In the genomic region with DNA sequence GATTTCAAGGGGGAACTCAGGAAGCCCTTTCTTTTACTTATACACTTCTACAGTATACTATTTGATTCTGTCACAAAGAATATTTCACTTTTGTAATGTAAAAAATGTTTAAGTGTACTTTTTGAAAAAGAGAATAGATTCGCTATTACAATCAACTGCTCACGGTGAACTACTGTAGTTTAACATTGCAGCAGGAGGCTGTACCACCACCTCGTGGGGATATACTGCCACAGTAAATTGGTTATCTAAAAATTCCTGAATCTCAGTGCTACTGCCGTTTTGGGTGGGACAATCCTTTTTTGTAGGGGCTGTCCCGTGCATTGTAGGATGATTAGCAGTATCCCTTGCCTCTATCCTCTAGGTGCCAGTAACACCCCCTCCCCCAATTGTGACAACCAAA, we compare ENCODE assay signal across 9 cellular contexts. TPM values are rescaled to one million over a fixed set of nuclear protein-coding genes. Genes with fewer than 3 reads are reported as not detected.
DNase-seq lines count a peak whose midpoint lies in the region; ATAC-seq, FAIRE-seq and TF ChIP-seq lines count a peak whose summit lies in the region.
"Not testable (repeated sequence)": the region's sequence is repeated elsewhere in the genome, so short reads cannot be mapped to it uniquely, and the experiment has no call there.
"Had no signal": no experiment of that assay in that cellular context is flagged by ENCODE, and none has a peak within 500 bp of the region (broad histone marks: within the 10 kb centered on the region; RNA-seq: fewer than 3 reads in every experiment).

No MANE protein-coding gene starts in this region.

- CTCF ChIA-PET in BJ (lab: Yijun Ruan, JAX), result not testable (repeated sequence)

- not testable (repeated sequence) for H3K9me3 ChIP-seq in RWPE2 (ENCODE audit: severe bottlenecking); hepatocyte (ENCODE audit: low read depth)

- H4K20me1 ChIP-seq in hepatocyte (ENCODE audit: insufficient read depth, poor library complexity, severe bottlenecking), result not testable (repeated sequence)

- not testable (repeated sequence) for H3K27ac ChIP-seq in RWPE2 (ENCODE audit: poor library complexity, severe bottlenecking); hepatocyte

- H3K4me1 Mint-ChIP-seq in osteocyte (ENCODE audit: unreplicated experiment), result not testable (repeated sequence)

- peak; percentile 60 for FAIRE-seq in H54 (lab: Jason Lieb, UNC)

- H3K79me2 ChIP-seq in hepatocyte, result not testable (repeated sequence)

- not testable (repeated sequence) for H3K27ac Mint-ChIP-seq in osteocyte (ENCODE audit: unreplicated experiment)

- TF ChIP-seq CTCF in BJ (IDR thresholded peaks at IDR 0.05; ENCODE audit: insufficient read depth, low read depth, low read length) (0 out of 2 replicates have a peak, but pooled peaks have one; percentile 4), RWPE2 (IDR thresholded peaks at IDR 0.05; ENCODE audit: poor library complexity, severe bottlenecking) (peak; percentile 25), choroid plexus epithelial cell (conservative IDR thresholded peaks at IDR 0.05; ENCODE audit: low read depth, low read length) (peak; percentile 31), hepatocyte (IDR thresholded peaks at IDR 0.05; ENCODE audit: poor library complexity) (peak; percentile 4), osteocyte (IDR thresholded peaks at IDR 0.05) (peak; percentile 15)
- TF ChIP-seq CTCF in fibroblast of the aortic adventitia (IDR thresholded peaks at IDR 0.05; ENCODE audit: insufficient read depth, low read length), result not testable (repeated sequence)

- H3K36me3 Mint-ChIP-seq in osteocyte (ENCODE audit: unreplicated experiment), result not testable (repeated sequence)

- not testable (repeated sequence) for H3K4me3 Mint-ChIP-seq in osteocyte (ENCODE audit: unreplicated experiment)

- H3K4me2 ChIP-seq in hepatocyte, result not testable (repeated sequence)

- not testable (repeated sequence) for H3K36me3 ChIP-seq in BJ (ENCODE audit: control insufficient read depth, insufficient read depth, low read length); RWPE2 (ENCODE audit: low read depth); hepatocyte (replicated peaks; ENCODE audit: insufficient read depth, low read depth)

- not testable (repeated sequence) for H3K4me1 ChIP-seq in RWPE2 (ENCODE audit: insufficient read depth, poor library complexity, severe bottlenecking); hepatocyte (ENCODE audit: insufficient read depth)

- not testable (repeated sequence) for H3K9me3 Mint-ChIP-seq in osteocyte (ENCODE audit: unreplicated experiment)

- not testable (repeated sequence) for H2AFZ ChIP-seq in hepatocyte

- H3K4me3 ChIP-seq in BJ (ENCODE audit: low read depth, low read length); RWPE2 (ENCODE audit: severe bottlenecking); choroid plexus epithelial cell (ENCODE audit: low read depth, low read length); fibroblast of the aortic adventitia (ENCODE audit: low read depth, low read length); hepatocyte: not testable (repeated sequence)

- not testable (repeated sequence) for DNase-seq in BJ (ENCODE audit: low read depth); H54 (ENCODE audit: insufficient read length, low spot score); RWPE2 (ENCODE audit: low spot score); hepatocyte (ENCODE audit: low spot score); osteocyte (ENCODE audit: extremely low spot score, unreplicated experiment)
- DNase-seq in choroid plexus epithelial cell (ENCODE audit: low read depth) (peak; percentile 42), fibroblast of the aortic adventitia (ENCODE audit: low read depth) (peak; percentile 17)

- not testable (repeated sequence) for TF ChIP-seq POLR2A in H54 (IDR thresholded peaks at IDR 0.05; ENCODE audit: low read depth, low read length)

- POLR2A ChIA-PET in BJ (lab: Charles Lee), result not testable (repeated sequence)

- 76% methylated on average over 5 of the region's 5 CpGs for WGBS in hepatocyte (ENCODE audit: low lambda C conversion rate, missing lambda C conversion rate)

- not testable (repeated sequence) for H3K9me2 ChIP-seq in hepatocyte (replicated peaks; ENCODE audit: insufficient read depth)

- H3K27me3 Mint-ChIP-seq in osteocyte (ENCODE audit: unreplicated experiment), result not testable (repeated sequence)

- not testable (repeated sequence) for H3K27me3 ChIP-seq in BJ (ENCODE audit: control insufficient read depth, insufficient read depth, low read length); RWPE2 (ENCODE audit: insufficient read depth, poor library complexity, severe bottlenecking); hepatocyte

- ATAC-seq in RWPE2 (ENCODE audit: low read depth), result peak; percentile 31; the same call in 1 of the 3 replicates

RNA-seq across cellular contexts. Expression of a gene that starts 14.6 kb away (rescaled TPM):
- polyA plus RNA-seq in BJ (2011; rRNA removed) (35.9 and 36.5 TPM in 2 replicates), hepatocyte (23.0 and 30.6 TPM in 2 replicates)
- 31.6 and 46.2 TPM in 2 replicates for polyA minus RNA-seq in BJ (2011; rRNA and poly(A)+ RNA removed)
- total RNA-seq in fibroblast of the aortic adventitia (ENCODE audit: low replicate concordance) (36.7 and 60.4 TPM in 2 replicates), hepatocyte (19.5 and 21.6 TPM in 2 replicates), osteocyte (23.5 and 26.3 TPM in 2 replicates)

RNA-seq across cellular contexts. Expression of a gene that starts 30.0 kb away (rescaled TPM):
- polyA plus RNA-seq in BJ (2011; rRNA removed) (10.4 and 13.6 TPM in 2 replicates), hepatocyte (16.1 and 18.5 TPM in 2 replicates)
- polyA minus RNA-seq in BJ (2011; rRNA and poly(A)+ RNA removed), result 10.1 and 13.2 TPM in 2 replicates
- total RNA-seq in fibroblast of the aortic adventitia (ENCODE audit: low replicate concordance) (33.7 and 86.2 TPM in 2 replicates), hepatocyte (35.0 and 39.6 TPM in 2 replicates), osteocyte (38.5 and 39.0 TPM in 2 replicates)

RNA-seq across cellular contexts. Expression of a gene that starts 50.0 kb away (rescaled TPM):
- polyA plus RNA-seq in BJ (2011; rRNA removed) (0.98 and 1.3 TPM in 2 replicates), hepatocyte (0.23 and 0.29 TPM in 2 replicates)
- 0.14 and 2.1 TPM in 2 replicates for polyA minus RNA-seq in BJ (2011; rRNA and poly(A)+ RNA removed)
- total RNA-seq in fibroblast of the aortic adventitia (ENCODE audit: low replicate concordance) (0.27 TPM in 1 of 2 replicates, not detected in the other), hepatocyte (0.68 and 1.3 TPM in 2 replicates), osteocyte (0.40 TPM in 1 of 2 replicates, not detected in the other)
- polyA plus RNA-seq: CD14-positive monocyte; CD4-positive, alpha-beta memory T cell had no signal
